Comparison of ENCODE assay signal across 1 cellular context in genomic region chr19:41939861-41940442, GRCh38.
TF ChIP-seq lines count a peak whose summit lies in the region.

No MANE protein-coding gene starts in this region.

TF ChIP-seq in GM12878, 131 proteins besides CTCF, POLR2A, EP300 and RAD21 (continues in another document):
- TF ChIP-seq, protein P1, sequence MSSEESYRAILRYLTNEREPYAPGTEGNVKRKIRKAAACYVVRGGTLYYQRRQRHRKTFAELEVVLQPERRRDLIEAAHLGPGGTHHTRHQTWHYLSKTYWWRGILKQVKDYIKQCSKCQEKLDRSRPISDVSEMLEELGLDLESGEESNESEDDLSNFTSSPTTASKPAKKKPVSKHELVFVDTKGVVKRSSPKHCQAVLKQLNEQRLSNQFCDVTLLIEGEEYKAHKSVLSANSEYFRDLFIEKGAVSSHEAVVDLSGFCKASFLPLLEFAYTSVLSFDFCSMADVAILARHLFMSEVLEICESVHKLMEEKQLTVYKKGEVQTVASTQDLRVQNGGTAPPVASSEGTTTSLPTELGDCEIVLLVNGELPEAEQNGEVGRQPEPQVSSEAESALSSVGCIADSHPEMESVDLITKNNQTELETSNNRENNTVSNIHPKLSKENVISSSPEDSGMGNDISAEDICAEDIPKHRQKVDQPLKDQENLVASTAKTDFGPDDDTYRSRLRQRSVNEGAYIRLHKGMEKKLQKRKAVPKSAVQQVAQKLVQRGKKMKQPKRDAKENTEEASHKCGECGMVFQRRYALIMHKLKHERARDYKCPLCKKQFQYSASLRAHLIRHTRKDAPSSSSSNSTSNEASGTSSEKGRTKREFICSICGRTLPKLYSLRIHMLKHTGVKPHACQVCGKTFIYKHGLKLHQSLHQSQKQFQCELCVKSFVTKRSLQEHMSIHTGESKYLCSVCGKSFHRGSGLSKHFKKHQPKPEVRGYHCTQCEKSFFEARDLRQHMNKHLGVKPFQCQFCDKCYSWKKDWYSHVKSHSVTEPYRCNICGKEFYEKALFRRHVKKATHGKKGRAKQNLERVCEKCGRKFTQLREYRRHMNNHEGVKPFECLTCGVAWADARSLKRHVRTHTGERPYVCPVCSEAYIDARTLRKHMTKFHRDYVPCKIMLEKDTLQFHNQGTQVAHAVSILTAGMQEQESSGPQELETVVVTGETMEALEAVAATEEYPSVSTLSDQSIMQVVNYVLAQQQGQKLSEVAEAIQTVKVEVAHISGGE (CRISPR knock-in tag; IDR thresholded peaks at IDR 0.05) = no peak
- TF ChIP-seq PKNOX1 (IDR thresholded peaks at IDR 0.05) (no peak), RFX5 (IDR thresholded peaks at IDR 0.05; ENCODE audit: low read depth, low read length) (no peak), GATAD2B (conservative IDR thresholded peaks at IDR 0.05; ENCODE audit: low read depth) (peak; percentile 52), RUNX3 (IDR thresholded peaks at IDR 0.05; ENCODE audit: low read length) (no peak), ETV6 (conservative IDR thresholded peaks at IDR 0.05 in 1 of 2, IDR thresholded peaks at IDR 0.05 in 1 of 2; ENCODE audit: borderline replicate concordance in 1 of 2, low read depth in 1 of 2) (no peak), ZNF217 (IDR thresholded peaks at IDR 0.05) (no peak), POLR2AphosphoS2 (IDR thresholded peaks at IDR 0.05; ENCODE audit: low read depth, low read length) (no peak), ZNF384 (IDR thresholded peaks at IDR 0.05; ENCODE audit: borderline replicate concordance, low read depth, low read length) (no peak), REST (IDR thresholded peaks at IDR 0.05; ENCODE audit: low read depth, low read length) (no peak), MAX (IDR thresholded peaks at IDR 0.05; ENCODE audit: low read depth, low read length) (no peak), WRNIP1 (IDR thresholded peaks at IDR 0.05; ENCODE audit: borderline replicate concordance, low read depth, low read length) (no peak), ZSCAN29 (IDR thresholded peaks at IDR 0.05) (no peak), SRF (IDR thresholded peaks at IDR 0.05; ENCODE audit: low read depth in 2 of 2, low read length in 2 of 2) (no peak), RELA (IDR thresholded peaks at IDR 0.05; ENCODE audit: borderline replicate concordance, partially characterized antibody) (no peak), ZNF207 (IDR thresholded peaks at IDR 0.05; ENCODE audit: borderline replicate concordance) (no peak), ATF7 (IDR thresholded peaks at IDR 0.05; ENCODE audit: low read depth) (no peak), BACH1 (IDR thresholded peaks at IDR 0.05; ENCODE audit: borderline replicate concordance) (no peak), BCLAF1 (IDR thresholded peaks at IDR 0.05) (no peak), TCF12 (IDR thresholded peaks at IDR 0.05; ENCODE audit: low read depth, low read length) (0 out of 2 replicates have a peak, but pooled peaks have one; percentile 6), STAT3 (IDR thresholded peaks at IDR 0.05; ENCODE audit: low read depth, low read length) (no peak), TAF1 (IDR thresholded peaks at IDR 0.05; ENCODE audit: borderline replicate concordance, low read depth, low read length) (no peak), IRF5 (IDR thresholded peaks at IDR 0.05; ENCODE audit: borderline replicate concordance) (no peak), JUNB (IDR thresholded peaks at IDR 0.05) (no peak), FOXM1 (IDR thresholded peaks at IDR 0.05; ENCODE audit: low read depth, low read length) (no peak), HDGF (IDR thresholded peaks at IDR 0.05) (peak; percentile 80), NKRF (conservative IDR thresholded peaks at IDR 0.05) (no peak), SREBF1 (IDR thresholded peaks at IDR 0.05; ENCODE audit: low read length) (no peak), CEBPB (IDR thresholded peaks at IDR 0.05; ENCODE audit: borderline replicate concordance in 1 of 2, low read depth in 2 of 2, low read length in 2 of 2) (no peak), MLLT1 (IDR thresholded peaks at IDR 0.05) (no peak), ZNF622 (IDR thresholded peaks at IDR 0.05) (no peak), EGR1 (IDR thresholded peaks at IDR 0.05; ENCODE audit: borderline replicate concordance in 1 of 2, low read depth in 2 of 2, low read length in 2 of 2) (peak in 1 of 2 experiments; percentile 84; a peak in 1 of 3 replicates), CREB1 (IDR thresholded peaks at IDR 0.05; ENCODE audit: low read depth) (0 out of 2 replicates have a peak, but pooled peaks have one; percentile 32), PAX5 (IDR thresholded peaks at IDR 0.05; ENCODE audit: borderline replicate concordance, low read depth, low read length) (no peak), BCL11A (IDR thresholded peaks at IDR 0.05; ENCODE audit: low read depth, low read length) (no peak)
- TF ChIP-seq, protein P2, sequence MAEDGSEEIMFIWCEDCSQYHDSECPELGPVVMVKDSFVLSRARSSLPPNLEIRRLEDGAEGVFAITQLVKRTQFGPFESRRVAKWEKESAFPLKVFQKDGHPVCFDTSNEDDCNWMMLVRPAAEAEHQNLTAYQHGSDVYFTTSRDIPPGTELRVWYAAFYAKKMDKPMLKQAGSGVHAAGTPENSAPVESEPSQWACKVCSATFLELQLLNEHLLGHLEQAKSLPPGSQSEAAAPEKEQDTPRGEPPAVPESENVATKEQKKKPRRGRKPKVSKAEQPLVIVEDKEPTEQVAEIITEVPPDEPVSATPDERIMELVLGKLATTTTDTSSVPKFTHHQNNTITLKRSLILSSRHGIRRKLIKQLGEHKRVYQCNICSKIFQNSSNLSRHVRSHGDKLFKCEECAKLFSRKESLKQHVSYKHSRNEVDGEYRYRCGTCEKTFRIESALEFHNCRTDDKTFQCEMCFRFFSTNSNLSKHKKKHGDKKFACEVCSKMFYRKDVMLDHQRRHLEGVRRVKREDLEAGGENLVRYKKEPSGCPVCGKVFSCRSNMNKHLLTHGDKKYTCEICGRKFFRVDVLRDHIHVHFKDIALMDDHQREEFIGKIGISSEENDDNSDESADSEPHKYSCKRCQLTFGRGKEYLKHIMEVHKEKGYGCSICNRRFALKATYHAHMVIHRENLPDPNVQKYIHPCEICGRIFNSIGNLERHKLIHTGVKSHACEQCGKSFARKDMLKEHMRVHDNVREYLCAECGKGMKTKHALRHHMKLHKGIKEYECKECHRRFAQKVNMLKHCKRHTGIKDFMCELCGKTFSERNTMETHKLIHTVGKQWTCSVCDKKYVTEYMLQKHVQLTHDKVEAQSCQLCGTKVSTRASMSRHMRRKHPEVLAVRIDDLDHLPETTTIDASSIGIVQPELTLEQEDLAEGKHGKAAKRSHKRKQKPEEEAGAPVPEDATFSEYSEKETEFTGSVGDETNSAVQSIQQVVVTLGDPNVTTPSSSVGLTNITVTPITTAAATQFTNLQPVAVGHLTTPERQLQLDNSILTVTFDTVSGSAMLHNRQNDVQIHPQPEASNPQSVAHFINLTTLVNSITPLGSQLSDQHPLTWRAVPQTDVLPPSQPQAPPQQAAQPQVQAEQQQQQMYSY (CRISPR knock-in tag; IDR thresholded peaks at IDR 0.05) = no peak
- TF ChIP-seq, protein P3, sequence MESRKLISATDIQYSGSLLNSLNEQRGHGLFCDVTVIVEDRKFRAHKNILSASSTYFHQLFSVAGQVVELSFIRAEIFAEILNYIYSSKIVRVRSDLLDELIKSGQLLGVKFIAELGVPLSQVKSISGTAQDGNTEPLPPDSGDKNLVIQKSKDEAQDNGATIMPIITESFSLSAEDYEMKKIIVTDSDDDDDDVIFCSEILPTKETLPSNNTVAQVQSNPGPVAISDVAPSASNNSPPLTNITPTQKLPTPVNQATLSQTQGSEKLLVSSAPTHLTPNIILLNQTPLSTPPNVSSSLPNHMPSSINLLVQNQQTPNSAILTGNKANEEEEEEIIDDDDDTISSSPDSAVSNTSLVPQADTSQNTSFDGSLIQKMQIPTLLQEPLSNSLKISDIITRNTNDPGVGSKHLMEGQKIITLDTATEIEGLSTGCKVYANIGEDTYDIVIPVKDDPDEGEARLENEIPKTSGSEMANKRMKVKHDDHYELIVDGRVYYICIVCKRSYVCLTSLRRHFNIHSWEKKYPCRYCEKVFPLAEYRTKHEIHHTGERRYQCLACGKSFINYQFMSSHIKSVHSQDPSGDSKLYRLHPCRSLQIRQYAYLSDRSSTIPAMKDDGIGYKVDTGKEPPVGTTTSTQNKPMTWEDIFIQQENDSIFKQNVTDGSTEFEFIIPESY (IDR thresholded peaks at IDR 0.05) = no peak
